ENCODE assay signal across 1 cellular context in genomic region chr14:77033622-77034521, GRCh38.
TF ChIP-seq lines count a peak whose summit lies in the region.

No MANE protein-coding gene starts in this region.

TF ChIP-seq in WTC11, 78 proteins besides CTCF, POLR2A, EP300 and RAD21 (continued from another document and continues in another):
- TF ChIP-seq, protein P1, sequence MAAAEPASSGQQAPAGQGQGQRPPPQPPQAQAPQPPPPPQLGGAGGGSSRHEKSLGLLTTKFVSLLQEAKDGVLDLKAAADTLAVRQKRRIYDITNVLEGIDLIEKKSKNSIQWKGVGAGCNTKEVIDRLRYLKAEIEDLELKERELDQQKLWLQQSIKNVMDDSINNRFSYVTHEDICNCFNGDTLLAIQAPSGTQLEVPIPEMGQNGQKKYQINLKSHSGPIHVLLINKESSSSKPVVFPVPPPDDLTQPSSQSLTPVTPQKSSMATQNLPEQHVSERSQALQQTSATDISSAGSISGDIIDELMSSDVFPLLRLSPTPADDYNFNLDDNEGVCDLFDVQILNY (CRISPR knock-in tag; IDR thresholded peaks at IDR 0.05), result peak; percentile 64; the same call in 1 of the 2 replicates
- TF ChIP-seq, protein P2, sequence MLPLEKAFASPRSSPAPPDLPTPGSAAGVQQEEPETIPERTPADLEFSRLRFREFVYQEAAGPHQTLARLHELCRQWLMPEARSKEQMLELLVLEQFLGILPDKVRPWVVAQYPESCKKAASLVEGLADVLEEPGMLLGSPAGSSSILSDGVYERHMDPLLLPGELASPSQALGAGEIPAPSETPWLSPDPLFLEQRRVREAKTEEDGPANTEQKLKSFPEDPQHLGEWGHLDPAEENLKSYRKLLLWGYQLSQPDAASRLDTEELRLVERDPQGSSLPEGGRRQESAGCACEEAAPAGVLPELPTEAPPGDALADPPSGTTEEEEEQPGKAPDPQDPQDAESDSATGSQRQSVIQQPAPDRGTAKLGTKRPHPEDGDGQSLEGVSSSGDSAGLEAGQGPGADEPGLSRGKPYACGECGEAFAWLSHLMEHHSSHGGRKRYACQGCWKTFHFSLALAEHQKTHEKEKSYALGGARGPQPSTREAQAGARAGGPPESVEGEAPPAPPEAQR (CRISPR knock-in tag; IDR thresholded peaks at IDR 0.05), result no peak
- TF ChIP-seq, protein P3, sequence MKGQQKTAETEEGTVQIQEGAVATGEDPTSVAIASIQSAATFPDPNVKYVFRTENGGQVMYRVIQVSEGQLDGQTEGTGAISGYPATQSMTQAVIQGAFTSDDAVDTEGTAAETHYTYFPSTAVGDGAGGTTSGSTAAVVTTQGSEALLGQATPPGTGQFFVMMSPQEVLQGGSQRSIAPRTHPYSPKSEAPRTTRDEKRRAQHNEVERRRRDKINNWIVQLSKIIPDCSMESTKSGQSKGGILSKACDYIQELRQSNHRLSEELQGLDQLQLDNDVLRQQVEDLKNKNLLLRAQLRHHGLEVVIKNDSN (CRISPR knock-in tag; IDR thresholded peaks at IDR 0.05), result no peak
- TF ChIP-seq, protein P4, sequence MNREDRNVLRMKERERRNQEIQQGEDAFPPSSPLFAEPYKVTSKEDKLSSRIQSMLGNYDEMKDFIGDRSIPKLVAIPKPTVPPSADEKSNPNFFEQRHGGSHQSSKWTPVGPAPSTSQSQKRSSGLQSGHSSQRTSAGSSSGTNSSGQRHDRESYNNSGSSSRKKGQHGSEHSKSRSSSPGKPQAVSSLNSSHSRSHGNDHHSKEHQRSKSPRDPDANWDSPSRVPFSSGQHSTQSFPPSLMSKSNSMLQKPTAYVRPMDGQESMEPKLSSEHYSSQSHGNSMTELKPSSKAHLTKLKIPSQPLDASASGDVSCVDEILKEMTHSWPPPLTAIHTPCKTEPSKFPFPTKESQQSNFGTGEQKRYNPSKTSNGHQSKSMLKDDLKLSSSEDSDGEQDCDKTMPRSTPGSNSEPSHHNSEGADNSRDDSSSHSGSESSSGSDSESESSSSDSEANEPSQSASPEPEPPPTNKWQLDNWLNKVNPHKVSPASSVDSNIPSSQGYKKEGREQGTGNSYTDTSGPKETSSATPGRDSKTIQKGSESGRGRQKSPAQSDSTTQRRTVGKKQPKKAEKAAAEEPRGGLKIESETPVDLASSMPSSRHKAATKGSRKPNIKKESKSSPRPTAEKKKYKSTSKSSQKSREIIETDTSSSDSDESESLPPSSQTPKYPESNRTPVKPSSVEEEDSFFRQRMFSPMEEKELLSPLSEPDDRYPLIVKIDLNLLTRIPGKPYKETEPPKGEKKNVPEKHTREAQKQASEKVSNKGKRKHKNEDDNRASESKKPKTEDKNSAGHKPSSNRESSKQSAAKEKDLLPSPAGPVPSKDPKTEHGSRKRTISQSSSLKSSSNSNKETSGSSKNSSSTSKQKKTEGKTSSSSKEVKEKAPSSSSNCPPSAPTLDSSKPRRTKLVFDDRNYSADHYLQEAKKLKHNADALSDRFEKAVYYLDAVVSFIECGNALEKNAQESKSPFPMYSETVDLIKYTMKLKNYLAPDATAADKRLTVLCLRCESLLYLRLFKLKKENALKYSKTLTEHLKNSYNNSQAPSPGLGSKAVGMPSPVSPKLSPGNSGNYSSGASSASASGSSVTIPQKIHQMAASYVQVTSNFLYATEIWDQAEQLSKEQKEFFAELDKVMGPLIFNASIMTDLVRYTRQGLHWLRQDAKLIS (CRISPR knock-in tag; IDR thresholded peaks at IDR 0.05; ENCODE audit: borderline replicate concordance), result no peak
- TF ChIP-seq ZNF396 (CRISPR knock-in tag; IDR thresholded peaks at IDR 0.05; ENCODE audit: borderline replicate concordance) (no peak), NFYB (CRISPR knock-in tag; conservative IDR thresholded peaks at IDR 0.05; ENCODE audit: low read depth) (no peak), TEAD4 (CRISPR knock-in tag; IDR thresholded peaks at IDR 0.05) (no peak), ETV6 (CRISPR knock-in tag; IDR thresholded peaks at IDR 0.05) (no peak), HMGA2 (CRISPR knock-in tag; IDR thresholded peaks at IDR 0.05) (no peak), KAT7 (CRISPR knock-in tag; IDR thresholded peaks at IDR 0.05; ENCODE audit: borderline replicate concordance) (no peak), ZBTB21 (CRISPR knock-in tag; IDR thresholded peaks at IDR 0.05; ENCODE audit: borderline replicate concordance) (peak; percentile 79), SMAD4 (CRISPR knock-in tag; IDR thresholded peaks at IDR 0.05) (0 out of 2 replicates have a peak, but pooled peaks have one; percentile 28), MYBL2 (CRISPR knock-in tag; IDR thresholded peaks at IDR 0.05) (no peak), USF2 (CRISPR knock-in tag; IDR thresholded peaks at IDR 0.05) (0 out of 2 replicates have a peak, but pooled peaks have one; percentile 11), SOX15 (CRISPR knock-in tag; IDR thresholded peaks at IDR 0.05) (no peak), FOXK1 (CRISPR knock-in tag; IDR thresholded peaks at IDR 0.05) (peak; percentile 49; the same call in 1 of the 2 replicates), TEAD1 (CRISPR knock-in tag; IDR thresholded peaks at IDR 0.05) (peak; percentile 77; the same call in 1 of the 2 replicates), FOXJ3 (CRISPR knock-in tag; IDR thresholded peaks at IDR 0.05; ENCODE audit: borderline replicate concordance) (no peak), GRHL2 (CRISPR knock-in tag; IDR thresholded peaks at IDR 0.05; ENCODE audit: insufficient replicate concordance, severe bottlenecking) (no peak), CREB1 (CRISPR knock-in tag; IDR thresholded peaks at IDR 0.05) (no peak), FOXP1 (CRISPR knock-in tag; IDR thresholded peaks at IDR 0.05; ENCODE audit: borderline replicate concordance) (peak; percentile 47; the same call in 1 of the 2 replicates), MXD4 (CRISPR knock-in tag; IDR thresholded peaks at IDR 0.05; ENCODE audit: borderline replicate concordance) (no peak), ZNF671 (CRISPR knock-in tag; IDR thresholded peaks at IDR 0.05) (no peak), ATF3 (CRISPR knock-in tag; conservative IDR thresholded peaks at IDR 0.05) (no peak), EMX1 (CRISPR knock-in tag; IDR thresholded peaks at IDR 0.05) (no peak), MLX (CRISPR knock-in tag; IDR thresholded peaks at IDR 0.05) (no peak), ZNF263 (CRISPR knock-in tag; IDR thresholded peaks at IDR 0.05; ENCODE audit: low read depth) (no peak), SP1 (CRISPR knock-in tag; conservative IDR thresholded peaks at IDR 0.05) (peak; percentile 64), NFATC4 (CRISPR knock-in tag; IDR thresholded peaks at IDR 0.05) (no peak), IRF2 (CRISPR knock-in tag; IDR thresholded peaks at IDR 0.05; ENCODE audit: borderline replicate concordance, low read depth) (no peak), SMAD3 (CRISPR knock-in tag; IDR thresholded peaks at IDR 0.05; ENCODE audit: borderline replicate concordance) (no peak), ZNF416 (CRISPR knock-in tag; IDR thresholded peaks at IDR 0.05) (no peak)
- TF ChIP-seq, protein P5, sequence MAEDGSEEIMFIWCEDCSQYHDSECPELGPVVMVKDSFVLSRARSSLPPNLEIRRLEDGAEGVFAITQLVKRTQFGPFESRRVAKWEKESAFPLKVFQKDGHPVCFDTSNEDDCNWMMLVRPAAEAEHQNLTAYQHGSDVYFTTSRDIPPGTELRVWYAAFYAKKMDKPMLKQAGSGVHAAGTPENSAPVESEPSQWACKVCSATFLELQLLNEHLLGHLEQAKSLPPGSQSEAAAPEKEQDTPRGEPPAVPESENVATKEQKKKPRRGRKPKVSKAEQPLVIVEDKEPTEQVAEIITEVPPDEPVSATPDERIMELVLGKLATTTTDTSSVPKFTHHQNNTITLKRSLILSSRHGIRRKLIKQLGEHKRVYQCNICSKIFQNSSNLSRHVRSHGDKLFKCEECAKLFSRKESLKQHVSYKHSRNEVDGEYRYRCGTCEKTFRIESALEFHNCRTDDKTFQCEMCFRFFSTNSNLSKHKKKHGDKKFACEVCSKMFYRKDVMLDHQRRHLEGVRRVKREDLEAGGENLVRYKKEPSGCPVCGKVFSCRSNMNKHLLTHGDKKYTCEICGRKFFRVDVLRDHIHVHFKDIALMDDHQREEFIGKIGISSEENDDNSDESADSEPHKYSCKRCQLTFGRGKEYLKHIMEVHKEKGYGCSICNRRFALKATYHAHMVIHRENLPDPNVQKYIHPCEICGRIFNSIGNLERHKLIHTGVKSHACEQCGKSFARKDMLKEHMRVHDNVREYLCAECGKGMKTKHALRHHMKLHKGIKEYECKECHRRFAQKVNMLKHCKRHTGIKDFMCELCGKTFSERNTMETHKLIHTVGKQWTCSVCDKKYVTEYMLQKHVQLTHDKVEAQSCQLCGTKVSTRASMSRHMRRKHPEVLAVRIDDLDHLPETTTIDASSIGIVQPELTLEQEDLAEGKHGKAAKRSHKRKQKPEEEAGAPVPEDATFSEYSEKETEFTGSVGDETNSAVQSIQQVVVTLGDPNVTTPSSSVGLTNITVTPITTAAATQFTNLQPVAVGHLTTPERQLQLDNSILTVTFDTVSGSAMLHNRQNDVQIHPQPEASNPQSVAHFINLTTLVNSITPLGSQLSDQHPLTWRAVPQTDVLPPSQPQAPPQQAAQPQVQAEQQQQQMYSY (CRISPR knock-in tag; IDR thresholded peaks at IDR 0.05), result no peak
- TF ChIP-seq, protein P6, sequence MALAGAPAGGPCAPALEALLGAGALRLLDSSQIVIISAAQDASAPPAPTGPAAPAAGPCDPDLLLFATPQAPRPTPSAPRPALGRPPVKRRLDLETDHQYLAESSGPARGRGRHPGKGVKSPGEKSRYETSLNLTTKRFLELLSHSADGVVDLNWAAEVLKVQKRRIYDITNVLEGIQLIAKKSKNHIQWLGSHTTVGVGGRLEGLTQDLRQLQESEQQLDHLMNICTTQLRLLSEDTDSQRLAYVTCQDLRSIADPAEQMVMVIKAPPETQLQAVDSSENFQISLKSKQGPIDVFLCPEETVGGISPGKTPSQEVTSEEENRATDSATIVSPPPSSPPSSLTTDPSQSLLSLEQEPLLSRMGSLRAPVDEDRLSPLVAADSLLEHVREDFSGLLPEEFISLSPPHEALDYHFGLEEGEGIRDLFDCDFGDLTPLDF (CRISPR knock-in tag; IDR thresholded peaks at IDR 0.05), result no peak; the same call in 1 of the 2 replicates
- TF ChIP-seq, protein P7, sequence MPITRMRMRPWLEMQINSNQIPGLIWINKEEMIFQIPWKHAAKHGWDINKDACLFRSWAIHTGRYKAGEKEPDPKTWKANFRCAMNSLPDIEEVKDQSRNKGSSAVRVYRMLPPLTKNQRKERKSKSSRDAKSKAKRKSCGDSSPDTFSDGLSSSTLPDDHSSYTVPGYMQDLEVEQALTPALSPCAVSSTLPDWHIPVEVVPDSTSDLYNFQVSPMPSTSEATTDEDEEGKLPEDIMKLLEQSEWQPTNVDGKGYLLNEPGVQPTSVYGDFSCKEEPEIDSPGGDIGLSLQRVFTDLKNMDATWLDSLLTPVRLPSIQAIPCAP (CRISPR knock-in tag; IDR thresholded peaks at IDR 0.05), result no peak
- TF ChIP-seq, protein P8, sequence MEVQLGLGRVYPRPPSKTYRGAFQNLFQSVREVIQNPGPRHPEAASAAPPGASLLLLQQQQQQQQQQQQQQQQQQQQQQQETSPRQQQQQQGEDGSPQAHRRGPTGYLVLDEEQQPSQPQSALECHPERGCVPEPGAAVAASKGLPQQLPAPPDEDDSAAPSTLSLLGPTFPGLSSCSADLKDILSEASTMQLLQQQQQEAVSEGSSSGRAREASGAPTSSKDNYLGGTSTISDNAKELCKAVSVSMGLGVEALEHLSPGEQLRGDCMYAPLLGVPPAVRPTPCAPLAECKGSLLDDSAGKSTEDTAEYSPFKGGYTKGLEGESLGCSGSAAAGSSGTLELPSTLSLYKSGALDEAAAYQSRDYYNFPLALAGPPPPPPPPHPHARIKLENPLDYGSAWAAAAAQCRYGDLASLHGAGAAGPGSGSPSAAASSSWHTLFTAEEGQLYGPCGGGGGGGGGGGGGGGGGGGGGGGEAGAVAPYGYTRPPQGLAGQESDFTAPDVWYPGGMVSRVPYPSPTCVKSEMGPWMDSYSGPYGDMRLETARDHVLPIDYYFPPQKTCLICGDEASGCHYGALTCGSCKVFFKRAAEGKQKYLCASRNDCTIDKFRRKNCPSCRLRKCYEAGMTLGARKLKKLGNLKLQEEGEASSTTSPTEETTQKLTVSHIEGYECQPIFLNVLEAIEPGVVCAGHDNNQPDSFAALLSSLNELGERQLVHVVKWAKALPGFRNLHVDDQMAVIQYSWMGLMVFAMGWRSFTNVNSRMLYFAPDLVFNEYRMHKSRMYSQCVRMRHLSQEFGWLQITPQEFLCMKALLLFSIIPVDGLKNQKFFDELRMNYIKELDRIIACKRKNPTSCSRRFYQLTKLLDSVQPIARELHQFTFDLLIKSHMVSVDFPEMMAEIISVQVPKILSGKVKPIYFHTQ (CRISPR knock-in tag; IDR thresholded peaks at IDR 0.05), result no peak
- TF ChIP-seq, protein P9, sequence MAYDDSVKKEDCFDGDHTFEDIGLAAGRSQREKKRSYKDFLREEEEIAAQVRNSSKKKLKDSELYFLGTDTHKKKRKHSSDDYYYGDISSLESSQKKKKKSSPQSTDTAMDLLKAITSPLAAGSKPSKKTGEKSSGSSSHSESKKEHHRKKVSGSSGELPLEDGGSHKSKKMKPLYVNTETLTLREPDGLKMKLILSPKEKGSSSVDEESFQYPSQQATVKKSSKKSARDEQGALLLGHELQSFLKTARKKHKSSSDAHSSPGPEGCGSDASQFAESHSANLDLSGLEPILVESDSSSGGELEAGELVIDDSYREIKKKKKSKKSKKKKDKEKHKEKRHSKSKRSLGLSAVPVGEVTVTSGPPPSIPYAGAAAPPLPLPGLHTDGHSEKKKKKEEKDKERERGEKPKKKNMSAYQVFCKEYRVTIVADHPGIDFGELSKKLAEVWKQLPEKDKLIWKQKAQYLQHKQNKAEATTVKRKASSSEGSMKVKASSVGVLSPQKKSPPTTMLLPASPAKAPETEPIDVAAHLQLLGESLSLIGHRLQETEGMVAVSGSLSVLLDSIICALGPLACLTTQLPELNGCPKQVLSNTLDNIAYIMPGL (CRISPR knock-in tag; IDR thresholded peaks at IDR 0.05), result peak; percentile 61; the same call in 1 of the 2 replicates
- TF ChIP-seq, protein P10, sequence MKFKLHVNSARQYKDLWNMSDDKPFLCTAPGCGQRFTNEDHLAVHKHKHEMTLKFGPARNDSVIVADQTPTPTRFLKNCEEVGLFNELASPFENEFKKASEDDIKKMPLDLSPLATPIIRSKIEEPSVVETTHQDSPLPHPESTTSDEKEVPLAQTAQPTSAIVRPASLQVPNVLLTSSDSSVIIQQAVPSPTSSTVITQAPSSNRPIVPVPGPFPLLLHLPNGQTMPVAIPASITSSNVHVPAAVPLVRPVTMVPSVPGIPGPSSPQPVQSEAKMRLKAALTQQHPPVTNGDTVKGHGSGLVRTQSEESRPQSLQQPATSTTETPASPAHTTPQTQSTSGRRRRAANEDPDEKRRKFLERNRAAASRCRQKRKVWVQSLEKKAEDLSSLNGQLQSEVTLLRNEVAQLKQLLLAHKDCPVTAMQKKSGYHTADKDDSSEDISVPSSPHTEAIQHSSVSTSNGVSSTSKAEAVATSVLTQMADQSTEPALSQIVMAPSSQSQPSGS (CRISPR knock-in tag; IDR thresholded peaks at IDR 0.05; ENCODE audit: borderline replicate concordance, low read depth), result no peak
